In the genomic region with DNA sequence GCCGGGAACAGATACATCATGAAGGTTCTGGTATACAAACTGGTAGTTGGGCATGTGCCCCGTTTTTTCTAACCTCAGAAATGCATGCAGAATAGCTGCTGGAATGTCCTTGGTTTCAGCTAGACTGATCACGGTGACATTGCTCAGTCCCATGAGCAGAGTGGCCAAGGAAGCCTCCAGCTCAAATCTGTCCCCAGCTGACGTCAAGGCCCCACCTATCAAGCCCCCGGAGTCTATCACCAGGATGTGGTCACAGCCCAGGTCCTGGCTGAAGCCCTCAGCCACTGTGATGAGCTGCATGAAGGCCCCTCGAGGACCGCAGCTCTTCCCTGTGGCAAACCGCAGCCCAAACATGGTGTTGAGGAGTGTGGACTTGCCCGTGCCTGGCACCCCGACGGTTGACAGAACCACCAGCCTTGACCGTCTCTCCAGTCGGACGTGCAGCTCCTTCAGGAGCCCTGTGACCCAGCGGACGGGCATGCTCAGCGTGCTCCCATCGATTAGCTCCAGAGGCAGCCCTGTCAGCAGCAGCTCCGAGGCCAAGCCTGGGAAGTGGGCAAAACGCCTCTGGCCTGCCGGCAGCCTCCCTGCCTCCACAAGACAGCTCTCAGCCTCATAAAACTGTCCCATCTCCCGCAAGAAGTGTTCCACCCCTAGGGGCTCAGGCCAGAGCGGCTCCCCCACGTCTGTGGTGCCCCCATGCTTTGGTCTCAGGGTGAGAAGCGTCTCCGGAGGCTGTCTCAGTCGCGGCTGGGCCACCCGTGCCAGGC, we compare ENCODE assay signal across 14 cellular contexts.
"Had no signal": no experiment of that assay in that cellular context is flagged by ENCODE, and none has a peak within 500 bp of the region (broad histone marks: within the 10 kb centered on the region; RNA-seq: fewer than 3 reads in every experiment).

No MANE protein-coding gene starts in this region.

- H3K4me3 Mint-ChIP-seq: activated naive CD4-positive, alpha-beta T cell treated with anti-CD3 and anti-CD28 coated beads, Interleukin-2, amount 10 ng/mL, durations not matched to agents 7 days and 5 days; activated T-cell treated with anti-CD3 and anti-CD28 coated beads, Interleukin-2, amount 50 U/mL, for 24 hours; nephron progenitor cell had no signal

- H3K4me3 ChIP-seq: cardiac muscle cell, prostate gland, thyroid gland had no signal

- H3K27ac ChIP-seq: prostate gland, thyroid gland had no signal

- ATAC-seq: esophagus mucosa, sciatic nerve had no signal

- H3K9me3 ChIP-seq: prostate gland, thyroid gland had no signal

- H3K4me1 Mint-ChIP-seq: activated naive CD4-positive, alpha-beta T cell treated with anti-CD3 and anti-CD28 coated beads, Interleukin-2, amount 10 ng/mL, durations not matched to agents 7 days and 5 days had no signal

- H3K9me3 Mint-ChIP-seq: activated naive CD4-positive, alpha-beta T cell treated with anti-CD3 and anti-CD28 coated beads, Interleukin-2, amount 10 ng/mL, durations not matched to agents 7 days and 5 days; activated T-cell treated with anti-CD3 and anti-CD28 coated beads, Interleukin-2, amount 50 U/mL, for 24 hours; nephron progenitor cell had no signal

- H3K27ac Mint-ChIP-seq: activated naive CD4-positive, alpha-beta T cell treated with anti-CD3 and anti-CD28 coated beads, Interleukin-2, amount 10 ng/mL, durations not matched to agents 7 days and 5 days; activated T-cell treated with anti-CD3 and anti-CD28 coated beads, Interleukin-2, amount 50 U/mL, for 24 hours; nephron progenitor cell had no signal

- DNase-seq: activated CD4-positive, alpha-beta T cell treated with anti-CD3 and anti-CD28 coated beads, Interleukin-2, amount 50 U/mL, for 4 hours; activated CD4-positive, CD25-positive, alpha-beta regulatory T cell treated with anti-CD3 and anti-CD28 coated beads, Interleukin-2, amount 50 U/mL, for 72 hours; activated naive CD4-positive, alpha-beta T cell treated with anti-CD3 and anti-CD28 coated beads, Interleukin-2, amount 10 ng/mL, durations not matched to agents 7 days and 5 days; activated T-cell treated with anti-CD3 and anti-CD28 coated beads, Interleukin-2, amount 50 U/mL, for 24 hours; hypothalamus; nephron progenitor cell; stimulated activated CD4-positive, alpha-beta T cell treated with anti-CD3 and anti-CD28 coated beads, Interleukin-1b, Interleukin-23, amount 100 ng/mL, for 48 hours; T-helper 1 cell; T1000; thyroid gland had no signal

- H3K27me3 ChIP-seq: cardiac muscle cell, thyroid gland had no signal

- H3K27me3 Mint-ChIP-seq: activated naive CD4-positive, alpha-beta T cell treated with anti-CD3 and anti-CD28 coated beads, Interleukin-2, amount 10 ng/mL, durations not matched to agents 7 days and 5 days; activated T-cell treated with anti-CD3 and anti-CD28 coated beads, Interleukin-2, amount 50 U/mL, for 24 hours had no signal
